Comparison of ENCODE assay signal across 8 cellular contexts in the genomic region with DNA sequence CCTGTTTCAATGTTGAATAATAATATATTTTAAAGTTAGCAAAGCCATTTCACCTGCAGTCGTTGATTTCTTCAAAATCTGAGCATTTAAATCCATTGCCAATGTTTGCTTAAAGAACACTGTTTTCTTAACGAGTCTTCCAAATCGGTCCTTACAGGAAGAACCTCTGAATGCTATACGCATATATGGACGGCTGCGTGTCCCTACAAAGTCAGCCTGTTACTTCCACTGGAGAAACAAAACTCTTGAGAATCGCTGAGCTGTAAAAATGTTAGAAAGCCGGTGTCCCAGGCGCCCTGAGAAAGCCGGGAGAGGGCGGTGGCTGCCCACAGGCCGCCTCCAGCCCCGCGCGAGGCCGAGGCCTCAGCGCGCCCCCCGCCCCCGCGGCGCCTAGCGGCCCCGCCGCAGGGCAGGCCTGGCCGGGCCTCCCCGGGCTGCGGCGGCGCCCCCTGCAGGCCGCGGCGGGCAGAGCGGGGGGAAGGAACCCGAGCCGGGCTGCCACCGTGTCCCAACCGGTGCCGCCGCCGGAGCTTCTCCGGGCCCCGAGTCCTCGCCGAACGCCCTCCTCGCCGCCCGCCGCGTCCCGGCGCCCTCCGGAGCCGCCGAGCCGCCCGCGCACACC. TPM values are rescaled to one million over a fixed set of nuclear protein-coding genes. Genes with fewer than 3 reads are reported as not detected.
DNase-seq lines count a peak whose midpoint lies in the region; ATAC-seq and TF ChIP-seq lines count a peak whose summit lies in the region.

A gene with protein sequence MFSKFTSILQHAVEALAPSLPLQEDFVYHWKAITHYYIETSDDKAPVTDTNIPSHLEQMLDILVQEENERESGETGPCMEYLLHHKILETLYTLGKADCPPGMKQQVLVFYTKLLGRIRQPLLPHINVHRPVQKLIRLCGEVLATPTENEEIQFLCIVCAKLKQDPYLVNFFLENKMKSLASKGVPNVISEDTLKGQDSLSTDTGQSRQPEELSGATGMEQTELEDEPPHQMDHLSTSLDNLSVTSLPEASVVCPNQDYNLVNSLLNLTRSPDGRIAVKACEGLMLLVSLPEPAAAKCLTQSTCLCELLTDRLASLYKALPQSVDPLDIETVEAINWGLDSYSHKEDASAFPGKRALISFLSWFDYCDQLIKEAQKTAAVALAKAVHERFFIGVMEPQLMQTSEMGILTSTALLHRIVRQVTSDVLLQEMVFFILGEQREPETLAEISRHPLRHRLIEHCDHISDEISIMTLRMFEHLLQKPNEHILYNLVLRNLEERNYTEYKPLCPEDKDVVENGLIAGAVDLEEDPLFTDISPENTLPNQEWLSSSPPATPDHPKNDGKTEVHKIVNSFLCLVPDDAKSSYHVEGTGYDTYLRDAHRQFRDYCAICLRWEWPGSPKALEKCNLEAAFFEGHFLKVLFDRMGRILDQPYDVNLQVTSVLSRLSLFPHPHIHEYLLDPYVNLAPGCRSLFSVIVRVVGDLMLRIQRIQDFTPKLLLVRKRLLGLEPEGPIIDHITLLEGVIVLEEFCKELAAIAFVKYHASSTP (plus strand): TSS at position 488 of the 622 bp plus-strand sequence. CDS start 299 bp downstream, outside the sequence.

- no peaks in the 10 kb centered on the region for H3K9me3 ChIP-seq in lung (ENCODE audit: control insufficient read depth in 2 of 2, insufficient read depth in 1 of 2, low read length in 1 of 2)

- DNase-seq in AML-193 (lab: John Stamatoyannopoulos, UW), result peak; percentile 46 to 50
- peak; percentile 82 for DNase-seq in NCI-H510A (lab: John Stamatoyannopoulos, UW)
- peak; percentile 85 for DNase-seq in activated CD4-positive, alpha-beta memory T cell treated with anti-CD3 and anti-CD28 coated beads, Interleukin-2, amount 10 ng/mL, durations not matched to agents 7 days and 5 days
- peak; percentile 87 for DNase-seq in ecto neural progenitor cell (ENCODE audit: low spot score)
- DNase-seq in lung (ENCODE audit: low spot score), result peak; percentile 78
- DNase-seq in stimulated activated CD4-positive, alpha-beta T cell treated with anti-CD3 and anti-CD28 coated beads, TNF-alpha, amount 100 ng/mL, for 48 hours (ENCODE audit: low read depth in 3 of 3), result peak; percentile 56 to 79 (median 62)

- no peaks in the 10 kb centered on the region for H3K9me3 Mint-ChIP-seq in activated CD4-positive, alpha-beta memory T cell treated with anti-CD3 and anti-CD28 coated beads, Interleukin-2, amount 10 ng/mL, durations not matched to agents 7 days and 5 days

- peak; percentile 17 for TF ChIP-seq CTCF in lung (IDR thresholded peaks at IDR 0.05; ENCODE audit: control extremely low read depth, extremely low read depth)

- peak within 1 kb of the TSS; percentile 93 for H3K4me3 ChIP-seq in lung

- WGBS in lung, 2 donors, result 1 to 5% methylated on average over 16 to 59 of the region's 59 CpGs

- H3K27ac ChIP-seq in lung (ENCODE audit: low read depth in 1 of 2, low read length in 1 of 2), result peak within 1 kb of the TSS; percentile 94 to 100

- peaks cover 10% of the 10 kb centered on the region for H3K27me3 Mint-ChIP-seq in activated CD4-positive, alpha-beta memory T cell treated with anti-CD3 and anti-CD28 coated beads, Interleukin-2, amount 10 ng/mL, durations not matched to agents 7 days and 5 days

- H3K4me1 ChIP-seq in lung (ENCODE audit: control insufficient read depth in 2 of 2, insufficient read depth in 2 of 2, low read length in 2 of 2), result peaks cover 1 to 15% of the 10 kb centered on the region in 2 donors

- ATAC-seq in GM18868 (IDR thresholded peaks at IDR 0.05; ENCODE audit: unreplicated experiment) (peak; percentile 80), HG03103 (IDR thresholded peaks at IDR 0.05; ENCODE audit: low read depth, unreplicated experiment) (peak; percentile 56), lung (ENCODE audit: insufficient read depth, low FRiP score) (peak; percentile 98)

- CTCF ChIA-PET in activated CD4-positive, alpha-beta memory T cell treated with anti-CD3 and anti-CD28 coated beads, Interleukin-2, amount 10 ng/mL, durations not matched to agents 7 days and 5 days (lab: Charles Lee), result interaction anchor here (0.6 to 3.4 kb wide), 31 partner anchors 9 to 630 kb away, joined by 3 to 39 read pairs (median 4); no protein-coding TSS in a partner anchor

- H3K27ac Mint-ChIP-seq in activated CD4-positive, alpha-beta memory T cell treated with anti-CD3 and anti-CD28 coated beads, Interleukin-2, amount 10 ng/mL, durations not matched to agents 7 days and 5 days, result peak within 1 kb of the TSS; percentile 95

- POLR2A ChIA-PET in activated CD4-positive, alpha-beta memory T cell treated with anti-CD3 and anti-CD28 coated beads, Interleukin-2, amount 10 ng/mL, durations not matched to agents 7 days and 5 days (lab: Charles Lee), result interaction anchor here (0.5 to 3.6 kb wide), 25 partner anchors 9 to 647 kb away, joined by 3 to 68 read pairs (median 5); a partner anchor contains a TSS

- peak within 1 kb of the TSS; percentile 86 for H3K4me3 Mint-ChIP-seq in activated CD4-positive, alpha-beta memory T cell treated with anti-CD3 and anti-CD28 coated beads, Interleukin-2, amount 10 ng/mL, durations not matched to agents 7 days and 5 days

- peaks cover 42% of the 10 kb centered on the region for H3K4me1 Mint-ChIP-seq in activated CD4-positive, alpha-beta memory T cell treated with anti-CD3 and anti-CD28 coated beads, Interleukin-2, amount 10 ng/mL, durations not matched to agents 7 days and 5 days

- peaks cover 24% of the 10 kb centered on the region for H3K36me3 Mint-ChIP-seq in activated CD4-positive, alpha-beta memory T cell treated with anti-CD3 and anti-CD28 coated beads, Interleukin-2, amount 10 ng/mL, durations not matched to agents 7 days and 5 days (ENCODE audit: low read depth)

- H3K27me3 ChIP-seq in lung (ENCODE audit: control insufficient read depth, insufficient read depth), result no peaks in the 10 kb centered on the region

- no peaks in the 10 kb centered on the region for H3K36me3 ChIP-seq in lung (ENCODE audit: control insufficient read depth in 2 of 2, insufficient read depth in 2 of 2, low read length in 2 of 2)

RNA-seq across cellular contexts. Expression of the gene that starts here (rescaled TPM):
- 10 to 100 TPM; 34.3 to 39.2 TPM for total RNA-seq in activated CD4-positive, alpha-beta memory T cell treated with anti-CD3 and anti-CD28 coated beads, Interleukin-2, amount 10 ng/mL, durations not matched to agents 7 days and 5 days
- total RNA-seq in lung, result 10 to 100 TPM; 27.4 to 44.7 TPM
- polyA plus RNA-seq in lung, result 1 to 10 TPM; 7.9 to 8.2 TPM

Comparison
In these comparisons a context has a peak if more than half of its experiments do, and no peak if none do; other contexts are left out.
1. Peak in every context shown above with its lines: DNase-seq, ATAC-seq, H3K4me3 ChIP-seq and H3K27ac ChIP-seq.